1 cellular context compared by ENCODE assay signal in the genomic region with DNA sequence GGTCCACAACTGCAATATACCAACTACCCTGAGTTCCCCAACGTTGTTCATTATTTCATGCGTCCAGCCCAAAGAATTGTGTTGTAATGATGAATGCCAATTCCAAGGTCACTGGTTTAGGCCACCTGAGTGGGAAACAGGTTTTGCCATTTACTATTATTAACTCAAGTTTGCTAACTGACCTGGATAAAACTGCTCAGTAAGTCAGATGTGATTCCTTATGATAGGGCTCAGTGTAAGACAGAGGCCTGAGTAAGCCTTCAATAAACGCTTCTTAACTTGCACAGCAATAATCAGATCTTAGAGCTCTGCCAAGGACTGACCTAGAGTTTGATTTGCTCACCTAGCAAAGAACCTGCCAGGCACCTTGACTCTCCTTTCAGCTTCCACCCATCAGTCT.
TF ChIP-seq lines count a peak whose summit lies in the region.

No MANE protein-coding gene starts in this region.

TF ChIP-seq in GM12878, 131 proteins besides CTCF, POLR2A, EP300 and RAD21:
- TF ChIP-seq SMC3 (IDR thresholded peaks at IDR 0.05; ENCODE audit: borderline replicate concordance, low read length) (no peak), SMAD1 (IDR thresholded peaks at IDR 0.05; ENCODE audit: low read depth, partially characterized antibody) (no peak), SIX5 (IDR thresholded peaks at IDR 0.05; ENCODE audit: low read depth, low read length, severe bottlenecking) (no peak), MXI1 (IDR thresholded peaks at IDR 0.05; ENCODE audit: low read depth, low read length) (no peak), NFYA (IDR thresholded peaks at IDR 0.05; ENCODE audit: borderline replicate concordance, low read depth, low read length) (no peak)
